ENCODE assay signal across 18 cellular contexts in genomic region chr10:6385683-6386082, GRCh38.
A peak's percentile ranks its signal among the peaks of the same experiment; 100 is the strongest.
DNase-seq lines count a peak whose midpoint lies in the region; ATAC-seq and TF ChIP-seq lines count a peak whose summit lies in the region.
"Had no signal": no experiment of that assay in that cellular context is flagged by ENCODE, and none has a peak within 500 bp of the region (broad histone marks: within the 10 kb centered on the region; RNA-seq: fewer than 3 reads in every experiment).

No MANE protein-coding gene starts in this region.

- no peak for TF ChIP-seq POLR2A in ovary (IDR thresholded peaks at IDR 0.05)

- peaks cover 15 to 23% (median 20%) of the 10 kb centered on the region in 5 donors for H3K9me3 Mint-ChIP-seq in CD8-positive, alpha-beta memory T cell

- WGBS in trophoblast cell (ENCODE audit: extremely low coverage, insufficient coverage, insufficient read length) = no CpG with 5 or more reads among the region's 3 CpGs
- 63 to 94% (median 67%) methylated on average over 3 of the region's 3 CpGs for WGBS in ovary, 3 donors

- H4K20me1 ChIP-seq in BLaER1 treated with 17β-estradiol and CSF1 and Interleukin-3, amounts not matched to agents 10 nM and 100 nM = no peaks in the 10 kb centered on the region
- H4K20me1 ChIP-seq in PC-3 (ENCODE audit: low read length) = no peaks in the 10 kb centered on the region
- H4K20me1 ChIP-seq in fibroblast of lung (ENCODE audit: control insufficient read depth, extremely low read depth, insufficient read depth, low read length) = no peaks in the 10 kb centered on the region

- peaks cover 0 to 1% of the 10 kb centered on the region in 2 donors for H3K27me3 Mint-ChIP-seq in CD8-positive, alpha-beta memory T cell
- H3K27me3 Mint-ChIP-seq: activated CD4-positive, alpha-beta T cell treated with anti-CD3 and anti-CD28 coated beads for 36 hours; activated naive CD4-positive, alpha-beta T cell treated with anti-CD3 and anti-CD28 coated beads, Interleukin-2, amount 50 U/mL, for 24 hours had no signal

- peak overlapping the region in 4 of 11 experiments; percentile 24 to 57 (median 48); a peak in 7 of 22 replicates for H3K27ac ChIP-seq in BLaER1 treated with 17β-estradiol and CSF1 and Interleukin-3, amounts not matched to agents 10 nM and 100 nM
- no peak overlapping the region for H3K27ac ChIP-seq in PC-3 (ENCODE audit: low read length)
- H3K27ac ChIP-seq in fibroblast of lung (ENCODE audit: insufficient read depth, low read length) = no peak overlapping the region
- H3K27ac ChIP-seq in trophoblast cell (ENCODE audit: low read depth, low read length) = no peak overlapping the region
- H3K27ac ChIP-seq in ovary = no peak overlapping the region
- H3K27ac ChIP-seq in CD8-positive, alpha-beta memory T cell (ENCODE audit: low read depth, low read length) = no peak overlapping the region
- H3K27ac ChIP-seq: cardiac muscle cell, KMS-11, uterus had no signal

- H2AK5ac ChIP-seq in trophoblast cell (ENCODE audit: low read length) = no peak overlapping the region

- H4K8ac ChIP-seq in trophoblast cell (ENCODE audit: low read depth, low read length) = no peak overlapping the region

- CTCF ChIA-PET in PC-3 (lab: Charles Lee) = no interaction called here
- CTCF ChIA-PET in CD8-positive, alpha-beta memory T cell (lab: Charles Lee) = interaction anchor here (0.8 to 1.0 kb wide), 2 partner anchors 16 to 84 kb away, joined by 3 read pairs; no protein-coding TSS in a partner anchor

- H3K27me3 ChIP-seq in BLaER1 treated with 17β-estradiol and CSF1 and Interleukin-3, amounts not matched to agents 10 nM and 100 nM = no peaks in the 10 kb centered on the region; a peak in 1 of 22 replicates
- H3K27me3 ChIP-seq in PC-3 (ENCODE audit: low read length) (no peaks in the 10 kb centered on the region), fibroblast of lung (ENCODE audit: control insufficient read depth, insufficient read depth, low read length) (no peaks in the 10 kb centered on the region), trophoblast cell (ENCODE audit: insufficient read depth, low read length) (no peaks in the 10 kb centered on the region), ovary (no peaks in the 10 kb centered on the region)
- no peaks in the 10 kb centered on the region for H3K27me3 ChIP-seq in CD8-positive, alpha-beta memory T cell (ENCODE audit: insufficient read depth, low read length, poor library complexity, severe bottlenecking)
- H3K27me3 ChIP-seq: cardiac muscle cell, uterus had no signal

- H3K14ac ChIP-seq in trophoblast cell (ENCODE audit: low read length) = no peak overlapping the region

- H3K23ac ChIP-seq in trophoblast cell (ENCODE audit: low read length) = no peak overlapping the region

- no peak overlapping the region for H3K27ac Mint-ChIP-seq in CD8-positive, alpha-beta memory T cell
- H3K27ac Mint-ChIP-seq: activated CD4-positive, alpha-beta T cell treated with anti-CD3 and anti-CD28 coated beads for 36 hours; mesothelial cell of epicardium had no signal

- peaks cover 0 to 8% (median 0%) of the 10 kb centered on the region in 11 experiments; a peak in 6 of 22 replicates for H3K36me3 ChIP-seq in BLaER1 treated with 17β-estradiol and CSF1 and Interleukin-3, amounts not matched to agents 10 nM and 100 nM
- H3K36me3 ChIP-seq in PC-3 (ENCODE audit: low read depth, low read length) (no peaks in the 10 kb centered on the region), fibroblast of lung (ENCODE audit: control insufficient read depth, insufficient read depth, low read length) (no peaks in the 10 kb centered on the region), trophoblast cell (ENCODE audit: control insufficient read depth in 1 of 2, insufficient read depth in 2 of 2, low read length in 2 of 2) (peaks cover 0 to 2% of the 10 kb centered on the region in 2 experiments), ovary (no peaks in the 10 kb centered on the region)
- H3K36me3 ChIP-seq in CD8-positive, alpha-beta memory T cell (ENCODE audit: insufficient read depth, low read length) = no peaks in the 10 kb centered on the region
- H3K36me3 ChIP-seq: cardiac muscle cell, uterus had no signal

- peaks cover 36 to 94% (median 44%) of the 10 kb centered on the region in 10 experiments for H3K4me1 ChIP-seq in BLaER1 treated with 17β-estradiol and CSF1 and Interleukin-3, amounts not matched to agents 10 nM and 100 nM
- H3K4me1 ChIP-seq in PC-3 (ENCODE audit: insufficient read depth, low read length) = no peaks in the 10 kb centered on the region; the same call in 1 of the 2 replicates
- H3K4me1 ChIP-seq in fibroblast of lung (ENCODE audit: control insufficient read depth, extremely low read depth, insufficient read depth, low read length) = peaks cover 8% of the 10 kb centered on the region
- no peaks in the 10 kb centered on the region for H3K4me1 ChIP-seq in trophoblast cell (ENCODE audit: control insufficient read depth in 1 of 2, insufficient read depth in 2 of 2, low read length in 2 of 2)
- H3K4me1 ChIP-seq in ovary (ENCODE audit: insufficient read depth) = peaks cover 6% of the 10 kb centered on the region
- peaks cover 13% of the 10 kb centered on the region for H3K4me1 ChIP-seq in CD8-positive, alpha-beta memory T cell (ENCODE audit: insufficient read depth, low read length)
- H3K4me1 ChIP-seq: uterus had no signal

- H3K4me3 ChIP-seq in BLaER1 treated with 17β-estradiol and CSF1 and Interleukin-3, amounts not matched to agents 10 nM and 100 nM = no peak overlapping the region
- H3K4me3 ChIP-seq in PC-3 (ENCODE audit: low read length) = no peak overlapping the region
- no peak overlapping the region for H3K4me3 ChIP-seq in fibroblast of lung (replicated peaks in 1 of 4; ENCODE audit: control extremely low read depth in 1 of 4, insufficient read depth in 1 of 4, low read depth in 3 of 4, low read length in 4 of 4)
- no peak overlapping the region for H3K4me3 ChIP-seq in trophoblast cell (ENCODE audit: low read depth, low read length)
- H3K4me3 ChIP-seq in ovary = no peak overlapping the region
- H3K4me3 ChIP-seq in CD8-positive, alpha-beta memory T cell (ENCODE audit: low read length) = no peak overlapping the region
- H3K4me3 ChIP-seq: cardiac muscle cell, uterus had no signal

- peaks cover 4 to 32% (median 4%) of the 10 kb centered on the region in 3 donors for H3K36me3 Mint-ChIP-seq in CD8-positive, alpha-beta memory T cell

- no peak for TF ChIP-seq EP300 in ovary (IDR thresholded peaks at IDR 0.05)

- no TSS peak for BruUV-seq in PC-3 (replicated peaks; lab: Mats Ljungman, UMichigan)

- no peak overlapping the region for H4K91ac ChIP-seq in trophoblast cell (ENCODE audit: low read depth, low read length)

- in situ Hi-C loops in ACHN (cut with HindIII; ENCODE audit: low pct_ligation_motif_present, low pct_unique_long_range_greater_than_20kb, low sequenced_read_pairs) = no loop called here

- H3K4me3 Mint-ChIP-seq in CD8-positive, alpha-beta memory T cell = no peak overlapping the region
- H3K4me3 Mint-ChIP-seq: activated CD4-positive, alpha-beta T cell treated with anti-CD3 and anti-CD28 coated beads for 36 hours; activated naive CD4-positive, alpha-beta T cell treated with anti-CD3 and anti-CD28 coated beads, Interleukin-2, amount 50 U/mL, for 24 hours; mesothelial cell of epicardium had no signal

- H2BK120ac ChIP-seq in trophoblast cell (ENCODE audit: insufficient read depth, low read length, poor library complexity) = no peak overlapping the region

- H3K18ac ChIP-seq in trophoblast cell (ENCODE audit: low read length) = no peak overlapping the region

- no peaks in the 10 kb centered on the region for H3K79me2 ChIP-seq in PC-3 (ENCODE audit: low read length)
- no peaks in the 10 kb centered on the region for H3K79me2 ChIP-seq in fibroblast of lung (ENCODE audit: control insufficient read depth, insufficient read depth, low read length)
- H3K79me2 ChIP-seq in trophoblast cell (ENCODE audit: control insufficient read depth, insufficient read depth, low read length, poor library complexity) = no peaks in the 10 kb centered on the region

- H3K4ac ChIP-seq in trophoblast cell (ENCODE audit: low read depth, low read length) = no peak overlapping the region

- H3K79me1 ChIP-seq in trophoblast cell (ENCODE audit: low read length) = no peaks in the 10 kb centered on the region

- no peaks in the 10 kb centered on the region for H3K9me2 ChIP-seq in PC-3 (replicated peaks; ENCODE audit: low read length)

- no peak overlapping the region for H2BK5ac ChIP-seq in trophoblast cell (ENCODE audit: low read depth, low read length, poor library complexity)

- H2BK12ac ChIP-seq in trophoblast cell (ENCODE audit: low read length) = no peak overlapping the region

- no peak overlapping the region for H4K12ac ChIP-seq in trophoblast cell (ENCODE audit: low read depth, low read length)

- no peak for ATAC-seq in PC-3
- ATAC-seq: activated CD4-positive, alpha-beta T cell treated with anti-CD3 and anti-CD28 coated beads for 36 hours had no signal

- peaks cover 31 to 42% (median 36%) of the 10 kb centered on the region in 11 experiments for H3K9me3 ChIP-seq in BLaER1 treated with 17β-estradiol and CSF1 and Interleukin-3, amounts not matched to agents 10 nM and 100 nM (replicated peaks in 1 of 11)
- H3K9me3 ChIP-seq in PC-3 (ENCODE audit: low read length) = no peaks in the 10 kb centered on the region
- no peaks in the 10 kb centered on the region for H3K9me3 ChIP-seq in fibroblast of lung (ENCODE audit: control insufficient read depth, insufficient read depth, low read depth, low read length)
- H3K9me3 ChIP-seq in trophoblast cell (ENCODE audit: insufficient read depth, low read depth, low read length) = peaks cover 9% of the 10 kb centered on the region
- no peaks in the 10 kb centered on the region for H3K9me3 ChIP-seq in ovary
- H3K9me3 ChIP-seq in CD8-positive, alpha-beta memory T cell (ENCODE audit: low read length) = no peaks in the 10 kb centered on the region
- H3K9me3 ChIP-seq: uterus had no signal

- peak overlapping the region in 6 of 11 experiments; percentile 2 to 95 (median 57); a peak in 8 of 22 replicates for H3K4me2 ChIP-seq in BLaER1 treated with 17β-estradiol and CSF1 and Interleukin-3, amounts not matched to agents 10 nM and 100 nM
- H3K4me2 ChIP-seq in PC-3 (ENCODE audit: low read length) (no peak overlapping the region), fibroblast of lung (ENCODE audit: extremely low read depth, insufficient read depth, low read length) (no peak overlapping the region), trophoblast cell (ENCODE audit: low read length) (no peak overlapping the region)
- H3K4me2 ChIP-seq: KMS-11 had no signal

- no peak overlapping the region for H2AFZ ChIP-seq in PC-3 (ENCODE audit: low read length)
- H2AFZ ChIP-seq in fibroblast of lung (ENCODE audit: low read length) = no peak overlapping the region
- H2AFZ ChIP-seq in trophoblast cell (ENCODE audit: insufficient read depth, low read length, poor library complexity) = no peak overlapping the region

- no peaks in the 10 kb centered on the region for H3F3A ChIP-seq in PC-3 (ENCODE audit: low read length, unreplicated experiment)

- H3K4me1 Mint-ChIP-seq in CD8-positive, alpha-beta memory T cell = peaks cover 10 to 16% (median 10%) of the 10 kb centered on the region in 3 donors
- H3K4me1 Mint-ChIP-seq: mesothelial cell of epicardium had no signal

- intact Hi-C loops in PC-3 (cut with micrococcal nuclease) (no loop called here), ovary (cut with DNase I) (loop anchor here in 1 of 4 donors (10.0 kb wide), 1 partner anchor 161 kb away; no protein-coding TSS in a partner anchor)

- TF ChIP-seq CTCF in PC-3 (conservative IDR thresholded peaks at IDR 0.05; ENCODE audit: low read depth, low read length) (no peak), fibroblast of lung (conservative IDR thresholded peaks at IDR 0.05 in 1 of 2, IDR thresholded peaks at IDR 0.05 in 1 of 2; ENCODE audit: low read depth in 1 of 2, low read length in 2 of 2) (no peak), ovary (IDR thresholded peaks at IDR 0.05) (no peak)

- POLR2A ChIA-PET in PC-3 (lab: Charles Lee; ENCODE audit: unreplicated experiment) = interaction anchor here (0.5 kb wide), 1 partner anchor 24 kb away, joined by 6 read pairs; no protein-coding TSS in a partner anchor
- POLR2A ChIA-PET in CD8-positive, alpha-beta memory T cell (lab: Charles Lee) = no interaction called here

- H3K9ac ChIP-seq in BLaER1 treated with 17β-estradiol and CSF1 and Interleukin-3, amounts not matched to agents 10 nM and 100 nM = peak overlapping the region in 3 of 11 experiments; percentile 1 to 10 (median 9); a peak in 1 of 22 replicates
- H3K9ac ChIP-seq in PC-3 (ENCODE audit: low read length) = no peak overlapping the region
- H3K9ac ChIP-seq in fibroblast of lung (ENCODE audit: insufficient read depth, low read length) = no peak overlapping the region
- H3K9ac ChIP-seq in trophoblast cell (ENCODE audit: low read length) = no peak overlapping the region
- H3K9ac ChIP-seq: KMS-11 had no signal

- DNase-seq in PC-3 = peak; percentile 47
- peak; percentile 16 to 37 for DNase-seq in fibroblast of lung (ENCODE audit: low read depth in 2 of 2)
- DNase-seq in trophoblast cell = peak; percentile 17 to 32
- no peak for DNase-seq in ovary
- DNase-seq in ACHN = no peak
- no peak for DNase-seq in CD8-positive, alpha-beta memory T cell
- DNase-seq in NCI-H2107 treated with DMSO at 0.1 percent for 48 hours (lab: John Stamatoyannopoulos, UW; ENCODE audit: unreplicated experiment) = no peak
- DNase-seq: activated CD4-positive, alpha-beta T cell treated with anti-CD3 and anti-CD28 coated beads for 36 hours; DMS153; NCI-H1436 treated with DMSO at 0.1 percent for 48 hours; NCI-H446; T1000; uterus had no signal

Comparison
In these comparisons a context has a peak if more than half of its experiments do, and no peak if none do; other contexts are left out.
1. H3K4me2 ChIP-seq: peak in BLaER1 treated with 17β-estradiol and CSF1 and Interleukin-3, amounts not matched to agents 10 nM and 100 nM (6 of 11); none in PC-3 (single experiment), fibroblast of lung (single experiment) and trophoblast cell (single experiment).
2. DNase-seq: peak in PC-3 (single experiment), fibroblast of lung (2 of 2) and trophoblast cell (2 of 2); none in ovary (0 of 5), ACHN (single experiment), CD8-positive, alpha-beta memory T cell (0 of 5) and NCI-H2107 treated with DMSO at 0.1 percent for 48 hours (single experiment).